ENCODE assay signal across 1 cellular context in genomic region chr1:153115268-153115667, GRCh38.
TF ChIP-seq lines count a peak whose summit lies in the region.

No MANE protein-coding gene starts in this region.

TF ChIP-seq in K562, 482 proteins besides CTCF, POLR2A, EP300 and RAD21:
- peak; percentile 32; the same call in 1 of the 2 replicates for TF ChIP-seq TAL1 (IDR thresholded peaks at IDR 0.05)
- 0 out of 2 replicates have a peak, but pooled peaks have one; percentile 26 for TF ChIP-seq CBFA2T2 (conservative IDR thresholded peaks at IDR 0.05)
- 0 out of 2 replicates have a peak, but pooled peaks have one; percentile 23 for TF ChIP-seq FOSL1 (tag; conservative IDR thresholded peaks at IDR 0.05)
- TF ChIP-seq CBFA2T3 (IDR thresholded peaks at IDR 0.05) = peak; percentile 61
- 0 out of 2 replicates have a peak, but pooled peaks have one; percentile 18 for TF ChIP-seq DPF2 (IDR thresholded peaks at IDR 0.05)
- peak; percentile 66 for TF ChIP-seq ARID1B (IDR thresholded peaks at IDR 0.05)
- TF ChIP-seq NCOR1 (IDR thresholded peaks at IDR 0.05) = 0 out of 2 replicates have a peak, but pooled peaks have one; percentile 15
